In genomic region chr19:39409886-39410619, GRCh38 we compare ENCODE assay signal across 8 cellular contexts. TPM values are rescaled to one million over a fixed set of nuclear protein-coding genes. Genes with fewer than 3 reads are reported as not detected.
DNase-seq lines count a peak whose midpoint lies in the region; ATAC-seq and TF ChIP-seq lines count a peak whose summit lies in the region.

No MANE protein-coding gene starts in this region.

- H4K20me1 ChIP-seq in mammary epithelial cell (ENCODE audit: insufficient read depth, low read length): no peaks in the 10 kb centered on the region

- CTCF ChIA-PET in mammary epithelial cell (lab: Charles Lee; ENCODE audit: low non-redundant PET): no interaction called here

- in situ Hi-C loops in G401 (cut with HindIII; ENCODE audit: low sequenced_read_pairs) (no loop called here), mammary epithelial cell (cut with MboI; ENCODE audit: low sequenced_read_pairs in 2 of 2) (no loop called here)

- no TSS peak for BruUV-seq in mammary epithelial cell (replicated peaks; lab: Mats Ljungman, UMichigan)

- no peak for ATAC-seq in GM21390 (IDR thresholded peaks at IDR 0.05; ENCODE audit: unreplicated experiment)

- peak overlapping the region; percentile 82 for H3K4me2 ChIP-seq in mammary epithelial cell (ENCODE audit: insufficient read depth, low read depth, low read length)

- 0% methylated on average over 2 of the region's 39 CpGs for WGBS in mammary epithelial cell (ENCODE audit: low coverage, missing lambda C conversion rate)

- no peak for TF ChIP-seq RAD21 in Ishikawa (IDR thresholded peaks at IDR 0.05; ENCODE audit: low read depth)

- peak; percentile 29 for DNase-seq in G401 (ENCODE audit: low spot score)
- peak; percentile 69 for DNase-seq in T-helper 9 cell
- no peak for DNase-seq in mammary epithelial cell
- DNase-seq in iris pigment epithelial cell (ENCODE audit: low read depth): peak; percentile 79
- peak; percentile 60 for DNase-seq in stimulated activated CD4-positive, alpha-beta T cell treated with anti-CD3 and anti-CD28 coated beads, Interleukin-12 subunit alpha, Interleukin-12 subunit beta, amount 100 ng/mL, for 4 hours
- DNase-seq in cortex of kidney (lab: John Stamatoyannopoulos, UW): no peak

- TF ChIP-seq EP300 in Ishikawa (IDR thresholded peaks at IDR 0.05; ENCODE audit: borderline replicate concordance): no peak

- TF ChIP-seq CTCF in mammary epithelial cell (conservative IDR thresholded peaks at IDR 0.05 in 1 of 2, IDR thresholded peaks at IDR 0.05 in 1 of 2; ENCODE audit: extremely low read depth in 1 of 2, insufficient read depth in 1 of 2, low read depth in 1 of 2, low read length in 2 of 2): no peak

- no peak overlapping the region for H2AFZ ChIP-seq in mammary epithelial cell (ENCODE audit: low read depth, low read length)

- H3K4me3 ChIP-seq in mammary epithelial cell (replicated peaks in 1 of 3; ENCODE audit: insufficient read depth in 1 of 3, low read depth in 2 of 3, low read length in 3 of 3): peak overlapping the region; percentile 28 to 97 (median 34)

- no peaks in the 10 kb centered on the region for H3K27me3 ChIP-seq in mammary epithelial cell (ENCODE audit: insufficient read depth, low read length)

- peak overlapping the region; percentile 97 for H3K27ac ChIP-seq in mammary epithelial cell (ENCODE audit: insufficient read depth, low read depth, low read length)

- H3K9me3 ChIP-seq in mammary epithelial cell (replicated peaks; ENCODE audit: insufficient read depth, low read length): no peaks in the 10 kb centered on the region

- intact Hi-C loops in mammary epithelial cell (cut with micrococcal nuclease): no loop called here

- H3K4me1 ChIP-seq in mammary epithelial cell (ENCODE audit: insufficient read depth, low read length): peaks cover 41% of the 10 kb centered on the region

- peak overlapping the region; percentile 79 for H3K9ac ChIP-seq in mammary epithelial cell (ENCODE audit: insufficient read depth, low read length)

- peaks cover 4% of the 10 kb centered on the region for H3K36me3 ChIP-seq in mammary epithelial cell (ENCODE audit: insufficient read depth, low read length)

- H3K79me2 ChIP-seq in mammary epithelial cell (ENCODE audit: insufficient read depth, low read length): peaks cover 37% of the 10 kb centered on the region

- dilution Hi-C loops in mammary epithelial cell (cut with HindIII; ENCODE audit: low sequenced_read_pairs): no loop called here

TF ChIP-seq in Ishikawa, 13 proteins besides CTCF, POLR2A, EP300 and RAD21:
- TF ChIP-seq TCF12 (IDR thresholded peaks at IDR 0.05; ENCODE audit: low read depth): no peak
- TF ChIP-seq MAX (IDR thresholded peaks at IDR 0.05): peak; percentile 2; the same call in 1 of the 2 replicates
- peak; percentile 71 for TF ChIP-seq ZBTB7A (IDR thresholded peaks at IDR 0.05; ENCODE audit: low read depth)
- no peak for TF ChIP-seq TAF1 (IDR thresholded peaks at IDR 0.05; ENCODE audit: low read depth)
- no peak for TF ChIP-seq REST (IDR thresholded peaks at IDR 0.05; ENCODE audit: low read depth)

RNA-seq across cellular contexts. Expression of gene PLEKHG2, which starts 2.4 kb away (rescaled TPM):
- 18.3 and 21.3 TPM in 2 replicates for total RNA-seq in G401 (2014; rRNA removed; shearing (Covaris generic))
- 10 to 100 TPM; 15.5 to 40.6 TPM for total RNA-seq in mammary epithelial cell
- 21.9 TPM for polyA plus RNA-seq in mammary epithelial cell
- 10.2 TPM for polyA minus RNA-seq in mammary epithelial cell

RNA-seq across cellular contexts. Expression of gene ZFP36, which starts 3.4 kb away (rescaled TPM):
- total RNA-seq in G401 (2014; rRNA removed; shearing (Covaris generic)): 1.1 and 1.9 TPM in 2 replicates
- total RNA-seq in mammary epithelial cell: 100 to 1,000 TPM in 1 of 2 donors, 10 to 100 TPM in 1; 13.3 to 110 TPM
- polyA plus RNA-seq in mammary epithelial cell: 10.4 TPM
- polyA minus RNA-seq in mammary epithelial cell: 34.5 TPM

RNA-seq across cellular contexts. Expression of gene MED29, which starts 18.9 kb away (rescaled TPM):
- 35.9 and 71.8 TPM in 2 replicates for total RNA-seq in G401 (2014; rRNA removed; shearing (Covaris generic))
- 10 to 100 TPM; 19.5 to 29.3 TPM for total RNA-seq in mammary epithelial cell
- 25.9 TPM for polyA plus RNA-seq in mammary epithelial cell
- 21.9 TPM for polyA minus RNA-seq in mammary epithelial cell

RNA-seq across cellular contexts. Expression of gene PAF1, which starts 19.1 kb away (rescaled TPM):
- total RNA-seq in G401 (2014; rRNA removed; shearing (Covaris generic)): 54.0 and 61.7 TPM in 2 replicates
- total RNA-seq in mammary epithelial cell: 10 to 100 TPM; 25.5 to 45.8 TPM
- polyA plus RNA-seq in mammary epithelial cell: 54.0 TPM
- polyA minus RNA-seq in mammary epithelial cell: 26.5 TPM

RNA-seq across cellular contexts. Expression of gene RPS16, which starts 25.7 kb away (rescaled TPM):
- 167 and 180 TPM in 2 replicates for total RNA-seq in G401 (2014; rRNA removed; shearing (Covaris generic))
- 1,000 to 10,000 TPM in 1 of 2 donors, 100 to 1,000 TPM in 1; 361 to 1,710 TPM for total RNA-seq in mammary epithelial cell
- 3,363 TPM for polyA plus RNA-seq in mammary epithelial cell
- 1,696 TPM for polyA minus RNA-seq in mammary epithelial cell

Comparison
In these comparisons a context has a peak if more than half of its experiments do, and no peak if none do; other contexts are left out.
1. DNase-seq: peak in G401 (single experiment), T-helper 9 cell (single experiment), iris pigment epithelial cell (single experiment) and stimulated activated CD4-positive, alpha-beta T cell treated with anti-CD3 and anti-CD28 coated beads, Interleukin-12 subunit alpha, Interleukin-12 subunit beta, amount 100 ng/mL, for 4 hours (single experiment); none in mammary epithelial cell (single experiment) and cortex of kidney (single experiment).